In the genomic region with DNA sequence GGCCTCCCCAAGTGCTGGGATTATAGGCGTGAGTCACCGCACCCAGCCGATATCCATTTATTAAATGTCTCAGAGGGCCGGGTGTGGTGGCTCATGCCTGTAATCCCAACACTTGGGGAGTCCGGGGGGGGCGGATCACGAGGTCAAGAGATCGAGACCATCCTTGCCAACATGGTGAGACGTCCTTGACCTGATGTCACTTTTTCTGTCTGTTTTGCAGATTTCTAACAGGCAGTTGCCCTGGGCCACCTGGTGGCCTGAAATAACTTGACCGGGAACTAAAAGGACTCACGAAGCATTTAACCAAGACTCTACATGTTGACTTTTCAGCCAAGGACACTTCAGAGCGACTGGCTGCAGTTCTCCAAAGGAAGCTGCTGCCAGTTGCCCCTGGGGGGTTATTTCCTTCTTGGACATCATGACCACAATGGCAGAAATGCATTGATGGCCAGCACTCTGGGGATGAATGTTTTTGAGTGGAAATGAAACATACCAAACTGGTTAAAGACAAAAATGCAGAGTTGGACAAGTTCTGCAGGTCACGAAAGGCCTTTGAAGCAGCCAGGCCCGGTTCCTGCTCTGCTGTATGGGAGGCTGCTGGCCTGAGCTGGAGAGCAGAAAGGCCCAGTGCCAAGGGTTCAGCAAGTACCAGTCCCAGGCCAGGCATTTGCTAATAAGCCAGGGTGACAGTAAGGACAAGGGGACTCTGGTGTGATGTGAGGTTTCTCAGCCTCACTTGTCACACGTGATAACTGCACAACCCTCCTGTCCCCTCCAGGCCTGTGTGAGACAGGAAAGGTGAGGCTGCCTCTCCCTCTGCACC, we compare ENCODE assay signal across 18 cellular contexts. TPM values are rescaled to one million over a fixed set of nuclear protein-coding genes. Genes with fewer than 3 reads are reported as not detected.
DNase-seq lines count a peak whose midpoint lies in the region; ATAC-seq and TF ChIP-seq lines count a peak whose summit lies in the region.
"Had no signal": no experiment of that assay in that cellular context is flagged by ENCODE, and none has a peak within 500 bp of the region (broad histone marks: within the 10 kb centered on the region; RNA-seq: fewer than 3 reads in every experiment).

No MANE protein-coding gene starts in this region.

- no peak overlapping the region for H2BK15ac ChIP-seq in IMR-90 (ENCODE audit: low read depth, low read length)

- H2BK120ac ChIP-seq in IMR-90 (ENCODE audit: low read depth, low read length), result no peak overlapping the region

- H3K18ac ChIP-seq in IMR-90 (ENCODE audit: low read depth, low read length), result no peak overlapping the region

- H3K36me3 ChIP-seq in IMR-90 (ENCODE audit: control insufficient read depth, insufficient read depth, low read length) (no peaks in the 10 kb centered on the region), right lobe of liver (no peaks in the 10 kb centered on the region), Karpas-422 (ENCODE audit: insufficient read depth, low read length) (no peaks in the 10 kb centered on the region)
- H3K36me3 ChIP-seq: HAP-1 had no signal

- H3K4me3 Mint-ChIP-seq in activated naive CD4-positive, alpha-beta T cell treated with anti-CD3 and anti-CD28 coated beads for 36 hours, result no peak overlapping the region
- H3K4me3 Mint-ChIP-seq: activated T-helper 17 cell treated with anti-CD3 and anti-CD28 coated beads, Interleukin-2, amount 50 U/mL, for 72 hours; stimulated activated naive CD8-positive, alpha-beta T cell treated with anti-CD3 and anti-CD28 coated beads, Interleukin-15, Interleukin-2, amounts not matched to agents 100 ng/mL and 50 ng/mL, for 24 hours had no signal

- WGBS in IMR-90 (ENCODE audit: extremely low coverage in 2 of 2, insufficient read length in 1 of 2), 2 experiments, result 70% methylated on average over 9 of the region's 15 CpGs; no CpG with 5 or more reads in 1 of the 2 experiments
- WGBS in right lobe of liver (ENCODE audit: insufficient coverage, low coverage, low lambda C conversion rate, missing lambda C conversion rate), result 60% methylated on average over 6 of the region's 15 CpGs

- H3K4me1 Mint-ChIP-seq in activated naive CD4-positive, alpha-beta T cell treated with anti-CD3 and anti-CD28 coated beads for 36 hours (ENCODE audit: low read depth), result peaks cover 2% of the 10 kb centered on the region
- H3K4me1 Mint-ChIP-seq: activated T-helper 17 cell treated with anti-CD3 and anti-CD28 coated beads, Interleukin-2, amount 50 U/mL, for 72 hours had no signal

- no peaks in the 10 kb centered on the region for H3K9me3 Mint-ChIP-seq in activated naive CD4-positive, alpha-beta T cell treated with anti-CD3 and anti-CD28 coated beads for 36 hours
- H3K9me3 Mint-ChIP-seq: activated T-helper 17 cell treated with anti-CD3 and anti-CD28 coated beads, Interleukin-2, amount 50 U/mL, for 72 hours; stimulated activated naive CD8-positive, alpha-beta T cell treated with anti-CD3 and anti-CD28 coated beads, Interleukin-15, Interleukin-2, amounts not matched to agents 100 ng/mL and 50 ng/mL, for 24 hours had no signal

- DNase-seq in AML-193 (lab: John Stamatoyannopoulos, UW) (peak; percentile 35 to 54), IMR-90 (no peak), right lobe of liver (peak in 2 of 3 donors; percentile 35 to 78), Karpas-422 (no peak)
- no peak for DNase-seq in effector CD4-positive, alpha-beta T cell
- no peak for DNase-seq in activated naive CD4-positive, alpha-beta T cell treated with anti-CD3 and anti-CD28 coated beads for 36 hours
- DNase-seq: activated CD4-positive, alpha-beta T cell treated with anti-CD3 and anti-CD28 coated beads for 4 hours; DMS79 treated with DMSO at 0.1 percent for 48 hours; NCI-H1417; NCI-H526 treated with DMSO at 0.1 percent for 48 hours; stimulated activated CD4-positive, alpha-beta T cell treated with anti-CD3 and anti-CD28 coated beads, Interleukin-4, amount 100 ng/mL, for 4 hours had no signal

- POLR2A ChIA-PET in IMR-90 (lab: Charles Lee; ENCODE audit: unreplicated experiment), result no interaction called here

- H3K27me3 Mint-ChIP-seq in activated naive CD4-positive, alpha-beta T cell treated with anti-CD3 and anti-CD28 coated beads for 36 hours (ENCODE audit: low read depth), result no peaks in the 10 kb centered on the region
- H3K27me3 Mint-ChIP-seq: activated T-helper 17 cell treated with anti-CD3 and anti-CD28 coated beads, Interleukin-2, amount 50 U/mL, for 72 hours; stimulated activated naive CD8-positive, alpha-beta T cell treated with anti-CD3 and anti-CD28 coated beads, Interleukin-15, Interleukin-2, amounts not matched to agents 100 ng/mL and 50 ng/mL, for 24 hours had no signal

- no peak overlapping the region for H3K27ac Mint-ChIP-seq in activated naive CD4-positive, alpha-beta T cell treated with anti-CD3 and anti-CD28 coated beads for 36 hours
- H3K27ac Mint-ChIP-seq: activated T-helper 17 cell treated with anti-CD3 and anti-CD28 coated beads, Interleukin-2, amount 50 U/mL, for 72 hours; stimulated activated naive CD8-positive, alpha-beta T cell treated with anti-CD3 and anti-CD28 coated beads, Interleukin-15, Interleukin-2, amounts not matched to agents 100 ng/mL and 50 ng/mL, for 24 hours had no signal

- no peaks in the 10 kb centered on the region for H3K36me3 Mint-ChIP-seq in activated naive CD4-positive, alpha-beta T cell treated with anti-CD3 and anti-CD28 coated beads for 36 hours (ENCODE audit: low read depth)

- no peak overlapping the region for H3K14ac ChIP-seq in IMR-90 (replicated peaks; ENCODE audit: low read depth, low read length)

- H3K56ac ChIP-seq in IMR-90 (ENCODE audit: extremely low read depth, insufficient read depth, low read length), result no peak overlapping the region

- TF ChIP-seq CTCF in IMR-90 (conservative IDR thresholded peaks at IDR 0.05; ENCODE audit: low read depth, low read length) (peak; percentile 19; the same call in 1 of the 2 replicates), right lobe of liver (IDR thresholded peaks at IDR 0.05) (peak; percentile 17 to 38 (median 28))

- no peaks in the 10 kb centered on the region for H3K79me2 ChIP-seq in Karpas-422 (ENCODE audit: low read length)

- H3K4ac ChIP-seq in IMR-90 (ENCODE audit: low read depth, low read length), result no peak overlapping the region

- TF ChIP-seq RAD21 in IMR-90 (IDR thresholded peaks at IDR 0.05; ENCODE audit: low read length), result no peak

- H4K5ac ChIP-seq in IMR-90 (ENCODE audit: low read depth, low read length), result no peak overlapping the region

- H3K4me2 ChIP-seq in IMR-90 (ENCODE audit: low read depth, low read length) (no peak overlapping the region), Karpas-422 (ENCODE audit: low read depth, low read length, poor library complexity, severe bottlenecking) (no peak overlapping the region)

- H2BK20ac ChIP-seq in IMR-90 (ENCODE audit: low read depth, low read length), result no peak overlapping the region

- H3K4me3 ChIP-seq in IMR-90 (ENCODE audit: insufficient read depth, low read depth, low read length) (no peak overlapping the region), right lobe of liver (no peak overlapping the region), Karpas-422 (ENCODE audit: low read length) (no peak overlapping the region)
- H3K4me3 ChIP-seq: HAP-1 had no signal

- dilution Hi-C loops in IMR-90 (cut with HindIII; ENCODE audit: low sequenced_read_pairs, unreplicated experiment), result no loop called here

- no peak overlapping the region for H3K27ac ChIP-seq in IMR-90 (ENCODE audit: insufficient read depth, low read length)
- H3K27ac ChIP-seq in cingulate gyrus (ENCODE audit: low read depth, low read length), result peak overlapping the region; percentile 0
- H3K27ac ChIP-seq in right lobe of liver, result peak overlapping the region in 1 of 3 donors; percentile 36
- no peak overlapping the region for H3K27ac ChIP-seq in Karpas-422 (ENCODE audit: low read length)

- H4K20me1 ChIP-seq in IMR-90 (ENCODE audit: insufficient read depth, low read length) (no peaks in the 10 kb centered on the region), Karpas-422 (ENCODE audit: insufficient read depth, low read depth, low read length) (no peaks in the 10 kb centered on the region)

- ATAC-seq in IMR-90 (ENCODE audit: low read depth) (no peak), right lobe of liver (peak; percentile 66 to 96 (median 83)), HG02623 (IDR thresholded peaks at IDR 0.05; ENCODE audit: unreplicated experiment) (no peak)
- ATAC-seq: activated T-helper 17 cell treated with anti-CD3 and anti-CD28 coated beads, Interleukin-2, amount 50 U/mL, for 72 hours had no signal

- no peak overlapping the region for H2AK9ac ChIP-seq in IMR-90 (replicated peaks; ENCODE audit: low read depth, low read length, poor library complexity)

- no peaks in the 10 kb centered on the region for H3K27me3 ChIP-seq in IMR-90 (ENCODE audit: control insufficient read depth, insufficient read depth, low read length)
- H3K27me3 ChIP-seq in right lobe of liver, result no peaks in the 10 kb centered on the region
- no peaks in the 10 kb centered on the region for H3K27me3 ChIP-seq in Karpas-422 (ENCODE audit: low read length)

- H3K79me1 ChIP-seq in IMR-90 (ENCODE audit: low read depth in 1 of 2, low read length in 2 of 2), result no peaks in the 10 kb centered on the region

- H3K9me3 ChIP-seq in IMR-90 (ENCODE audit: control insufficient read depth, insufficient read depth, low read length), result peaks cover 3% of the 10 kb centered on the region; the same call in 1 of the 2 replicates
- no peaks in the 10 kb centered on the region for H3K9me3 ChIP-seq in right lobe of liver
- no peaks in the 10 kb centered on the region for H3K9me3 ChIP-seq in Karpas-422 (ENCODE audit: low read length)
- H3K9me3 ChIP-seq: HAP-1 had no signal

- BruUV-seq in IMR-90 (replicated peaks; lab: Mats Ljungman, UMichigan), result no TSS peak

- no peak overlapping the region for H4K8ac ChIP-seq in IMR-90 (ENCODE audit: low read depth in 2 of 2, low read length in 2 of 2)

- no peak overlapping the region for H3K9ac ChIP-seq in IMR-90 (ENCODE audit: low read depth, low read length)
- H3K9ac ChIP-seq in Karpas-422 (ENCODE audit: low read length), result no peak overlapping the region

- H2BK5ac ChIP-seq in IMR-90 (ENCODE audit: low read depth, low read length, poor library complexity, severe bottlenecking), result no peak overlapping the region

- no peaks in the 10 kb centered on the region for H3K9me1 ChIP-seq in IMR-90 (ENCODE audit: insufficient read depth, low read length)

- intact Hi-C loops in IMR-90 (cut with micrococcal nuclease), result no loop called here
- intact Hi-C loops in right lobe of liver (cut with DNase I), result no loop called here
- intact Hi-C loops in activated naive CD4-positive, alpha-beta T cell treated with anti-CD3 and anti-CD28 coated beads for 36 hours (cut with micrococcal nuclease), result no loop called here

- no peaks in the 10 kb centered on the region for H3K4me1 ChIP-seq in IMR-90 (ENCODE audit: control insufficient read depth, insufficient read depth, low read length)
- H3K4me1 ChIP-seq in right lobe of liver, result peaks cover 0 to 16% (median 4%) of the 10 kb centered on the region in 4 donors
- H3K4me1 ChIP-seq in Karpas-422 (ENCODE audit: low read length), result 0 out of 2 replicates have a peak, but pooled peaks cover 2% of the 10 kb centered on the region
- H3K4me1 ChIP-seq: HAP-1 had no signal

- H3K9me2 ChIP-seq in Karpas-422 (replicated peaks; ENCODE audit: insufficient read depth, low read length), result no peaks in the 10 kb centered on the region

- no peak overlapping the region for H4K91ac ChIP-seq in IMR-90 (ENCODE audit: insufficient read depth, low read depth, low read length)

- no peak for TF ChIP-seq POLR2A in IMR-90 (IDR thresholded peaks at IDR 0.05; ENCODE audit: low read depth, low read length)
- no peak for TF ChIP-seq POLR2A in right lobe of liver (IDR thresholded peaks at IDR 0.05)

- CTCF ChIA-PET in IMR-90 (lab: Yijun Ruan, JAX), result interaction anchor here (1.0 kb wide), 1 partner anchor 8 kb away, joined by 3 read pairs; no protein-coding TSS in a partner anchor
- CTCF ChIA-PET in activated naive CD4-positive, alpha-beta T cell treated with anti-CD3 and anti-CD28 coated beads for 36 hours (lab: Charles Lee), result no interaction called here

- H2AFZ ChIP-seq in IMR-90 (replicated peaks; ENCODE audit: low read length, poor library complexity) (no peak overlapping the region), Karpas-422 (ENCODE audit: low read length) (no peak overlapping the region)

- H2AK5ac ChIP-seq in IMR-90 (ENCODE audit: low read depth, low read length), result no peak overlapping the region

- no peak overlapping the region for H3K23ac ChIP-seq in IMR-90 (ENCODE audit: low read depth, low read length)

- in situ Hi-C loops in IMR-90 (cut with MboI; ENCODE audit: low sequenced_read_pairs), result no loop called here

RNA-seq across cellular contexts. Expression of gene ZNF837, which starts 8.3 kb away (rescaled TPM):
- total RNA-seq in IMR-90 (2012; rRNA removed), result 0.54 and 0.56 TPM in 2 replicates
- polyA plus RNA-seq in IMR-90 (2012; rRNA removed), result 1.2 and 1.9 TPM in 2 replicates
- polyA plus RNA-seq in IMR-90 (2012; cell fraction: cytosol; rRNA removed), result 1.7 and 1.9 TPM in 2 replicates
- polyA plus RNA-seq in IMR-90 (2012; cell fraction: nucleus; rRNA removed; ENCODE audit: low replicate concordance), result 0.97 and 3.2 TPM in 2 replicates
- total RNA-seq in right lobe of liver, result 1 to 10 TPM; 1.7 to 3.9 (median 2.4) TPM
- total RNA-seq in activated naive CD4-positive, alpha-beta T cell treated with anti-CD3 and anti-CD28 coated beads for 36 hours, result 1 to 10 TPM; 1.7 to 1.9 TPM
- 0.75 and 2.4 TPM in 2 replicates for total RNA-seq in Karpas-422 (2014; rRNA removed; shearing (Covaris generic); ENCODE audit: low replicate concordance)

RNA-seq across cellular contexts. Expression of gene ZNF497, which starts 10.0 kb away (rescaled TPM):
- 0.18 and 0.56 TPM in 2 replicates for total RNA-seq in IMR-90 (2012; rRNA removed)
- polyA plus RNA-seq in IMR-90 (2012; rRNA removed), result 0.24 and 0.27 TPM in 2 replicates
- polyA plus RNA-seq in IMR-90 (2012; cell fraction: cytosol; rRNA removed), result 0.25 TPM in 2 replicates
- polyA plus RNA-seq in IMR-90 (2012; cell fraction: nucleus; rRNA removed; ENCODE audit: low replicate concordance), result 1.2 and 4.0 TPM in 2 replicates
- total RNA-seq in right lobe of liver, result 1 to 10 TPM in 5 of 6 experiments, under 1 TPM in 1; 0.73 to 3.1 (median 1.7) TPM
- total RNA-seq in activated naive CD4-positive, alpha-beta T cell treated with anti-CD3 and anti-CD28 coated beads for 36 hours, result under 1 TPM; 0.40 to 0.41 TPM
- total RNA-seq in Karpas-422 (2014; rRNA removed; shearing (Covaris generic); ENCODE audit: low replicate concordance), result 1.1 and 3.0 TPM in 2 replicates

RNA-seq across cellular contexts. Expression of gene RPS5, which starts 14.5 kb away (rescaled TPM):
- total RNA-seq in IMR-90 (2012; rRNA removed) (3,811 and 5,858 TPM in 2 replicates), right lobe of liver (100 to 1,000 TPM; 274 to 637 (median 304) TPM)
- polyA plus RNA-seq in IMR-90 (2012; rRNA removed), result 3,265 and 3,617 TPM in 2 replicates
- 1,967 and 6,567 TPM in 2 replicates for polyA plus RNA-seq in IMR-90 (2012; cell fraction: cytosol; rRNA removed)
- polyA plus RNA-seq in IMR-90 (2012; cell fraction: nucleus; rRNA removed; ENCODE audit: low replicate concordance), result 1,256 and 1,694 TPM in 2 replicates
- 1,000 to 10,000 TPM; 1,806 to 1,853 TPM for total RNA-seq in activated naive CD4-positive, alpha-beta T cell treated with anti-CD3 and anti-CD28 coated beads for 36 hours
- 6,081 and 7,190 TPM in 2 replicates for total RNA-seq in Karpas-422 (2014; rRNA removed; shearing (Covaris generic); ENCODE audit: low replicate concordance)

RNA-seq across cellular contexts. Expression of gene A1BG, which starts 19.2 kb away (rescaled TPM):
- total RNA-seq in IMR-90 (2012; rRNA removed) (4.5 and 6.4 TPM in 2 replicates), right lobe of liver (1,000 to 10,000 TPM in 4 of 6 experiments, 100 to 1,000 TPM in 2; 897 to 2,313 (median 1,164) TPM)
- polyA plus RNA-seq in IMR-90 (2012; rRNA removed), result 54.5 and 65.7 TPM in 2 replicates
- 40.0 and 43.7 TPM in 2 replicates for polyA plus RNA-seq in IMR-90 (2012; cell fraction: cytosol; rRNA removed)
- polyA plus RNA-seq in IMR-90 (2012; cell fraction: nucleus; rRNA removed; ENCODE audit: low replicate concordance), result 10.3 and 18.0 TPM in 2 replicates
- total RNA-seq in activated naive CD4-positive, alpha-beta T cell treated with anti-CD3 and anti-CD28 coated beads for 36 hours, result 1 to 10 TPM; 6.1 to 7.4 TPM
- 52.9 and 85.4 TPM in 2 replicates for total RNA-seq in Karpas-422 (2014; rRNA removed; shearing (Covaris generic); ENCODE audit: low replicate concordance)

RNA-seq across cellular contexts. Expression of gene RNF225, which starts 22.9 kb away (rescaled TPM):
- total RNA-seq in IMR-90 (2012; rRNA removed), result not detected in 2 replicates
- polyA plus RNA-seq in IMR-90 (2012; rRNA removed), result 0.10 TPM in 1 of 2 replicates, not detected in the other
- polyA plus RNA-seq in IMR-90 (2012; cell fraction: cytosol; rRNA removed), result 0.12 TPM in 1 of 2 replicates, not detected in the other
- 0.22 and 1.1 TPM in 2 replicates for polyA plus RNA-seq in IMR-90 (2012; cell fraction: nucleus; rRNA removed; ENCODE audit: low replicate concordance)
- not detected for total RNA-seq in right lobe of liver
- under 1 TPM in 1 of 2 experiments, not detected in 1; 0.32 TPM for total RNA-seq in activated naive CD4-positive, alpha-beta T cell treated with anti-CD3 and anti-CD28 coated beads for 36 hours
- total RNA-seq in Karpas-422 (2014; rRNA removed; shearing (Covaris generic); ENCODE audit: low replicate concordance), result 0.90 and 0.97 TPM in 2 replicates
- total RNA-seq: renal cortical epithelial cell had no signal
- polyA plus RNA-seq: endothelial cell of umbilical vein had no signal

Comparison
In these comparisons a context has a peak if more than half of its experiments do, and no peak if none do; other contexts are left out.
1. DNase-seq: peak in AML-193 (2 of 2) and right lobe of liver (2 of 3); none in IMR-90 (single experiment), effector CD4-positive, alpha-beta T cell (single experiment), activated naive CD4-positive, alpha-beta T cell treated with anti-CD3 and anti-CD28 coated beads for 36 hours (single experiment) and Karpas-422 (single experiment).
2. ATAC-seq: peak in right lobe of liver (4 of 4); none in IMR-90 (single experiment) and HG02623 (single experiment).